15 cellular contexts compared by ENCODE assay signal in genomic region chr6:17491416-17492142, GRCh38.
DNase-seq lines count a peak whose midpoint lies in the region; ATAC-seq and TF ChIP-seq lines count a peak whose summit lies in the region.
"Had no signal": no experiment of that assay in that cellular context is flagged by ENCODE, and none has a peak within 500 bp of the region (broad histone marks: within the 10 kb centered on the region; RNA-seq: fewer than 3 reads in every experiment).

No MANE protein-coding gene starts in this region.

- H3K4me1 ChIP-seq in hepatocyte (ENCODE audit: insufficient read depth): peaks cover 14% of the 10 kb centered on the region
- peaks cover 27% of the 10 kb centered on the region for H3K4me1 ChIP-seq in rectal smooth muscle tissue (ENCODE audit: control insufficient read depth, insufficient read depth, low read length)
- H3K4me1 ChIP-seq: testis had no signal

- WGBS in hepatocyte (ENCODE audit: low lambda C conversion rate, missing lambda C conversion rate): 68% methylated on average over 10 of the region's 10 CpGs

- H3K27me3 ChIP-seq in hepatocyte (no peaks in the 10 kb centered on the region), rectal smooth muscle tissue (ENCODE audit: control insufficient read depth, insufficient read depth, low read length) (no peaks in the 10 kb centered on the region)
- H3K27me3 ChIP-seq: testis had no signal

- no peak for ATAC-seq in HG02759 (IDR thresholded peaks at IDR 0.05; ENCODE audit: unreplicated experiment)

- H4K20me1 ChIP-seq in hepatocyte (ENCODE audit: insufficient read depth, poor library complexity, severe bottlenecking): no peaks in the 10 kb centered on the region

- no peak overlapping the region for H3K4me3 ChIP-seq in hepatocyte
- H3K4me3 ChIP-seq in rectal smooth muscle tissue (ENCODE audit: low read length): no peak overlapping the region
- H3K4me3 ChIP-seq: testis had no signal

- H3K36me3 ChIP-seq in hepatocyte (replicated peaks; ENCODE audit: insufficient read depth, low read depth) (no peaks in the 10 kb centered on the region), rectal smooth muscle tissue (ENCODE audit: control insufficient read depth, insufficient read depth, low read length) (no peaks in the 10 kb centered on the region)

- peak; percentile 71 for DNase-seq in M059J (ENCODE audit: low read depth)
- no peak for DNase-seq in hepatocyte (ENCODE audit: low spot score)
- no peak for DNase-seq in amniotic stem cell (lab: John Stamatoyannopoulos, UW)
- no peak for DNase-seq in NCI-H1417 treated with DMSO at 0.1 percent for 48 hours (lab: John Stamatoyannopoulos, UW)
- DNase-seq in COLO829 (ENCODE audit: low spot score): no peak
- DNase-seq: activated naive CD4-positive, alpha-beta T cell treated with anti-CD3 and anti-CD28 coated beads for 36 hours; effector CD8-positive, alpha-beta T cell; foreskin fibroblast; GDM1; Kasumi-1; NCI-H526 treated with DMSO at 0.1 percent for 48 hours; testis had no signal

- H3K9me2 ChIP-seq in hepatocyte (replicated peaks; ENCODE audit: insufficient read depth): no peaks in the 10 kb centered on the region

- H3K27ac ChIP-seq in 22Rv1: peak overlapping the region; percentile 55
- no peak overlapping the region for H3K27ac ChIP-seq in hepatocyte
- H3K27ac ChIP-seq in rectal smooth muscle tissue (ENCODE audit: low read depth, low read length): peak overlapping the region; percentile 72
- H3K27ac ChIP-seq: testis had no signal

- H3K4me2 ChIP-seq in hepatocyte: peak overlapping the region; percentile 27

- H3K9ac ChIP-seq in rectal smooth muscle tissue (ENCODE audit: low read length): no peak overlapping the region

- H2AFZ ChIP-seq in hepatocyte: no peak overlapping the region

- no peaks in the 10 kb centered on the region for H3K79me2 ChIP-seq in hepatocyte

- no peak for TF ChIP-seq CTCF in 22Rv1 (IDR thresholded peaks at IDR 0.05)
- TF ChIP-seq CTCF in hepatocyte (IDR thresholded peaks at IDR 0.05; ENCODE audit: poor library complexity): no peak

- no peaks in the 10 kb centered on the region for H3K9me3 ChIP-seq in hepatocyte (ENCODE audit: low read depth)
- H3K9me3 ChIP-seq: testis had no signal
